27 cellular contexts compared by ENCODE assay signal in the genomic region with DNA sequence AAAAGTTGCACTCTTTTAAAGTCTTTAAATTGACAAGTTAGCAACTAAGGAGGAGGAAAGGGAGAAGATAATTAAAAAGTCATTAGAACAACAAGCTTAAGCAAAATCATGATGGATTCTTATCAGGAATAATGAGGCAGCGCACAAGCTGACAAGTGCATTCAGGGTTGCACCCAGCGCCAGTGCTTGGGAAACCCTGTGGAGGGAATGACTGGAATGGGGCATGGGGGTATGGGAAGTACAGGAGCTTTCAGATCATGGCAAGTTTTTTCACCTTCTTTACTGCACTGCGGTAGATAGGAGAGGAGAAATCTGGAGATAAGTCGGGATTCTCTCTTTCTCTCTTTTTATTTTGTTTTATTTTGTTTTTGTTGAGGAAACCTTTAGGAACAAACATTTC.
"Had no signal": no experiment of that assay in that cellular context is flagged by ENCODE, and none has a peak within 500 bp of the region (broad histone marks: within the 10 kb centered on the region; RNA-seq: fewer than 3 reads in every experiment).

No MANE protein-coding gene starts in this region.

- ATAC-seq: stimulated activated effector memory CD8-positive, alpha-beta T cell treated with anti-CD3 and anti-CD28 coated beads, Interleukin-12 subunit alpha, Interleukin-12 subunit beta, amount 100 ng/mL, for 72 hours; stimulated activated memory B cell treated with anti-CD40 and anti-IgM and Interleukin-4, amounts not matched to agents 10 μg/mL and 1 μg/mL and 100 μg/mL, for 72 hours; stimulated activated naive B cell treated with anti-CD40 and anti-IgM and Interleukin-4, amounts not matched to agents 10 μg/mL and 1 μg/mL and 100 μg/mL, for 72 hours; stimulated activated naive CD8-positive, alpha-beta T cell treated with anti-CD3 and anti-CD28 coated beads, Interleukin-15, amount 100 ng/mL, for 72 hours; stimulated activated naive CD8-positive, alpha-beta T cell treated with anti-CD3 and anti-CD28 coated beads, Interleukin-15, Interleukin-2, amounts not matched to agents 100 U/mL and 50 U/mL, for 24 hours; upper lobe of right lung had no signal

- H3K4me1 Mint-ChIP-seq: stimulated activated effector memory CD8-positive, alpha-beta T cell treated with anti-CD3 and anti-CD28 coated beads, Interleukin-12 subunit alpha, Interleukin-12 subunit beta, amount 100 ng/mL, for 72 hours; stimulated activated memory B cell treated with anti-CD40 and anti-IgM and Interleukin-4, amounts not matched to agents 10 μg/mL and 1 μg/mL and 100 μg/mL, for 72 hours; stimulated activated naive B cell treated with anti-CD40 and anti-IgM and Interleukin-4, amounts not matched to agents 10 μg/mL and 1 μg/mL and 100 μg/mL, for 72 hours had no signal

- H3K27me3 Mint-ChIP-seq: stimulated activated naive CD8-positive, alpha-beta T cell treated with anti-CD3 and anti-CD28 coated beads, Interleukin-15, amount 100 ng/mL, for 72 hours; stimulated activated naive CD8-positive, alpha-beta T cell treated with anti-CD3 and anti-CD28 coated beads, Interleukin-15, Interleukin-2, amounts not matched to agents 100 ng/mL and 50 ng/mL, for 24 hours had no signal

- H3K9me3 ChIP-seq: stomach, suprapubic skin, testis, thoracic aorta, thyroid gland, tibial artery, tibial nerve, transverse colon, upper lobe of left lung, upper lobe of right lung, uterus, vagina had no signal

- H3K27ac ChIP-seq: stomach, suprapubic skin, testis, thoracic aorta, thyroid gland, tibial artery, tibial nerve, transverse colon, upper lobe of left lung, upper lobe of right lung, uterus, vagina had no signal

- H3K4me1 ChIP-seq: stomach, suprapubic skin, testis, thyroid gland, tibial artery, tibial nerve, transverse colon, upper lobe of left lung, upper lobe of right lung, uterus, vagina had no signal

- H3K9me3 Mint-ChIP-seq: stimulated activated effector memory CD8-positive, alpha-beta T cell treated with anti-CD3 and anti-CD28 coated beads, Interleukin-12 subunit alpha, Interleukin-12 subunit beta, amount 100 ng/mL, for 72 hours; stimulated activated memory B cell treated with anti-CD40 and anti-IgM and Interleukin-4, amounts not matched to agents 10 μg/mL and 1 μg/mL and 100 μg/mL, for 72 hours; stimulated activated naive B cell treated with anti-CD40 and anti-IgM and Interleukin-4, amounts not matched to agents 10 μg/mL and 1 μg/mL and 100 μg/mL, for 72 hours; stimulated activated naive CD8-positive, alpha-beta T cell treated with anti-CD3 and anti-CD28 coated beads, Interleukin-15, amount 100 ng/mL, for 72 hours; stimulated activated naive CD8-positive, alpha-beta T cell treated with anti-CD3 and anti-CD28 coated beads, Interleukin-15, Interleukin-2, amounts not matched to agents 100 ng/mL and 50 ng/mL, for 24 hours; type B pancreatic cell had no signal

- H3K36me3 ChIP-seq: suprapubic skin, thoracic aorta, thyroid gland, tibial artery, transverse colon, upper lobe of left lung, upper lobe of right lung, uterus had no signal

- H3K27me3 ChIP-seq: stomach, suprapubic skin, testis, thyroid gland, tibial artery, tibial nerve, transverse colon, upper lobe of left lung, upper lobe of right lung, uterus, vagina had no signal

- DNase-seq: stimulated activated CD4-positive, alpha-beta T cell treated with anti-CD3 and anti-CD28 coated beads, Interleukin-2, amount 100 ng/mL, for 48 hours; stimulated activated CD4-positive, alpha-beta T cell treated with anti-CD3 and anti-CD28 coated beads, Interleukin-4, amount 100 ng/mL, for 1 hour; stimulated activated CD4-positive, alpha-beta T cell treated with anti-CD3 and anti-CD28 coated beads, Interleukin-4, amount 100 ng/mL, for 24 hours; stimulated activated CD4-positive, alpha-beta T cell treated with anti-CD3 and anti-CD28 coated beads, Interleukin-4, amount 100 ng/mL, for 4 hours; stimulated activated CD8-positive, alpha-beta memory T cell treated with anti-CD3 and anti-CD28 coated beads, Interleukin-4, amount 100 ng/mL, for 48 hours; stimulated activated naive B cell treated with anti-CD40 and anti-IgM and Interleukin-4, amounts not matched to agents 10 μg/mL and 1 μg/mL and 100 μg/mL, for 72 hours; stimulated activated naive CD4-positive, alpha-beta T cell; stimulated activated naive CD4-positive, alpha-beta T cell treated with Interleukin-2 at 50 U/mL for 16 hours; stimulated activated naive CD8-positive, alpha-beta T cell treated with anti-CD3 and anti-CD28 coated beads, Interleukin-15, amount 100 ng/mL, for 72 hours; stimulated activated naive CD8-positive, alpha-beta T cell treated with anti-CD3 and anti-CD28 coated beads, Interleukin-15, Interleukin-2, amounts not matched to agents 100 U/mL and 50 U/mL, for 24 hours; stomach; substantia nigra; testis; thyroid gland; tibial artery; transverse colon; upper lobe of left lung; upper lobe of right lung; uterus had no signal

- H3K36me3 Mint-ChIP-seq: stimulated activated memory B cell treated with anti-CD40 and anti-IgM and Interleukin-4, amounts not matched to agents 10 μg/mL and 1 μg/mL and 100 μg/mL, for 72 hours; stimulated activated naive B cell treated with anti-CD40 and anti-IgM and Interleukin-4, amounts not matched to agents 10 μg/mL and 1 μg/mL and 100 μg/mL, for 72 hours; type B pancreatic cell had no signal

- H3K4me3 ChIP-seq: stomach, suprapubic skin, testis, thoracic aorta, thyroid gland, tibial artery, tibial nerve, transverse colon, upper lobe of left lung, upper lobe of right lung, uterus, vagina had no signal

- H3K4me3 Mint-ChIP-seq: stimulated activated effector memory CD8-positive, alpha-beta T cell treated with anti-CD3 and anti-CD28 coated beads, Interleukin-12 subunit alpha, Interleukin-12 subunit beta, amount 100 ng/mL, for 72 hours; stimulated activated memory B cell treated with anti-CD40 and anti-IgM and Interleukin-4, amounts not matched to agents 10 μg/mL and 1 μg/mL and 100 μg/mL, for 72 hours; stimulated activated naive B cell treated with anti-CD40 and anti-IgM and Interleukin-4, amounts not matched to agents 10 μg/mL and 1 μg/mL and 100 μg/mL, for 72 hours; stimulated activated naive CD8-positive, alpha-beta T cell treated with anti-CD3 and anti-CD28 coated beads, Interleukin-15, amount 100 ng/mL, for 72 hours; stimulated activated naive CD8-positive, alpha-beta T cell treated with anti-CD3 and anti-CD28 coated beads, Interleukin-15, Interleukin-2, amounts not matched to agents 100 ng/mL and 50 ng/mL, for 24 hours; type B pancreatic cell had no signal

- H3K27ac Mint-ChIP-seq: stimulated activated effector memory CD8-positive, alpha-beta T cell treated with anti-CD3 and anti-CD28 coated beads, Interleukin-12 subunit alpha, Interleukin-12 subunit beta, amount 100 ng/mL, for 72 hours; stimulated activated memory B cell treated with anti-CD40 and anti-IgM and Interleukin-4, amounts not matched to agents 10 μg/mL and 1 μg/mL and 100 μg/mL, for 72 hours; stimulated activated naive B cell treated with anti-CD40 and anti-IgM and Interleukin-4, amounts not matched to agents 10 μg/mL and 1 μg/mL and 100 μg/mL, for 72 hours; stimulated activated naive CD8-positive, alpha-beta T cell treated with anti-CD3 and anti-CD28 coated beads, Interleukin-15, amount 100 ng/mL, for 72 hours; stimulated activated naive CD8-positive, alpha-beta T cell treated with anti-CD3 and anti-CD28 coated beads, Interleukin-15, Interleukin-2, amounts not matched to agents 100 ng/mL and 50 ng/mL, for 24 hours; type B pancreatic cell had no signal
